ENCODE assay signal across 8 cellular contexts in genomic region chr11:58578136-58578634, GRCh38. TPM values are rescaled to one million over a fixed set of nuclear protein-coding genes. Genes with fewer than 3 reads are reported as not detected.
A peak's percentile ranks its signal among the peaks of the same experiment; 100 is the strongest.
DNase-seq lines count a peak whose midpoint lies in the region; ATAC-seq and TF ChIP-seq lines count a peak whose summit lies in the region.

No MANE protein-coding gene starts in this region.

- H3K27ac Mint-ChIP-seq in CD4-positive, CD25-positive, alpha-beta regulatory T cell, result peak overlapping the region; percentile 100
- peak overlapping the region; percentile 96 for H3K27ac Mint-ChIP-seq in activated CD4-positive, alpha-beta T cell treated with anti-CD3 and anti-CD28 coated beads for 36 hours
- H3K27ac Mint-ChIP-seq in chondrocyte (ENCODE audit: unreplicated experiment), result peak overlapping the region; percentile 100

- no peaks in the 10 kb centered on the region for H3K27me3 ChIP-seq in CD4-positive, CD25-positive, alpha-beta regulatory T cell (ENCODE audit: control insufficient read depth, insufficient read depth, low read length)

- peak overlapping the region; percentile 100 for H3K27ac ChIP-seq in CD4-positive, CD25-positive, alpha-beta regulatory T cell (ENCODE audit: insufficient read depth, low read length, poor library complexity, severe bottlenecking)

- CTCF ChIA-PET in activated CD4-positive, alpha-beta T cell treated with anti-CD3 and anti-CD28 coated beads for 36 hours (lab: Charles Lee), result interaction anchor here (0.7 to 6.1 kb wide), 7 partner anchors 9 to 836 kb away, joined by 3 to 45 read pairs (median 20); partner anchors contain the start of gene SELENOH

- H3K9me3 ChIP-seq in CD4-positive, CD25-positive, alpha-beta regulatory T cell (ENCODE audit: control insufficient read depth in 2 of 2, low read length in 2 of 2), result no peaks in the 10 kb centered on the region

- POLR2A ChIA-PET in activated CD4-positive, alpha-beta T cell treated with anti-CD3 and anti-CD28 coated beads for 36 hours (lab: Charles Lee), result interaction anchor here (1.0 to 3.6 kb wide), 8 partner anchors 10 to 1037 kb away, joined by 3 to 23 read pairs (median 4); partner anchors contain the start of genes OSBP and SELENOH

- peaks cover 15 to 80% (median 53%) of the 10 kb centered on the region in 4 donors for H3K4me1 Mint-ChIP-seq in CD4-positive, CD25-positive, alpha-beta regulatory T cell
- H3K4me1 Mint-ChIP-seq in activated CD4-positive, alpha-beta T cell treated with anti-CD3 and anti-CD28 coated beads for 36 hours, result peaks cover 45% of the 10 kb centered on the region
- H3K4me1 Mint-ChIP-seq in chondrocyte (ENCODE audit: low read depth), result peaks cover 67% of the 10 kb centered on the region

- DNase-seq in CD4-positive, CD25-positive, alpha-beta regulatory T cell, result peak; percentile 88 to 97 (median 97)
- DNase-seq in NCI-H460 (ENCODE audit: extremely low read depth, low read depth), result peak; percentile 94
- peak; percentile 96 for DNase-seq in activated CD4-positive, alpha-beta T cell treated with anti-CD3 and anti-CD28 coated beads for 36 hours
- peak; percentile 96 for DNase-seq in chondrocyte (ENCODE audit: low spot score)
- peak; percentile 96 for DNase-seq in islet precursor cell
- peak; percentile 90 for DNase-seq in stimulated activated CD4-positive, alpha-beta T cell treated with anti-CD3 and anti-CD28 coated beads, Interleukin-12 subunit alpha, Interleukin-12 subunit beta, amount 100 ng/mL, for 4 hours

- no peak for TF ChIP-seq CTCF in chondrocyte (IDR thresholded peaks at IDR 0.05)

- peak; percentile 8 to 9 for ATAC-seq in CD4-positive, CD25-positive, alpha-beta regulatory T cell (ENCODE audit: low read depth in 2 of 2)
- ATAC-seq in HG03060 (IDR thresholded peaks at IDR 0.05; ENCODE audit: low read depth, unreplicated experiment) (peak; percentile 23), GM19467 (IDR thresholded peaks at IDR 0.05; ENCODE audit: unreplicated experiment) (no peak)
- ATAC-seq in activated CD4-positive, alpha-beta T cell treated with anti-CD3 and anti-CD28 coated beads for 36 hours, result peak; percentile 52

- H3K27me3 Mint-ChIP-seq in CD4-positive, CD25-positive, alpha-beta regulatory T cell, result peaks cover 23% of the 10 kb centered on the region
- no peaks in the 10 kb centered on the region for H3K27me3 Mint-ChIP-seq in activated CD4-positive, alpha-beta T cell treated with anti-CD3 and anti-CD28 coated beads for 36 hours
- H3K27me3 Mint-ChIP-seq in chondrocyte (ENCODE audit: low read depth), result no peaks in the 10 kb centered on the region

- H3K36me3 ChIP-seq in CD4-positive, CD25-positive, alpha-beta regulatory T cell (ENCODE audit: control insufficient read depth, insufficient read depth, low read length), result no peaks in the 10 kb centered on the region

- peaks cover 6% of the 10 kb centered on the region for H3K36me3 Mint-ChIP-seq in CD4-positive, CD25-positive, alpha-beta regulatory T cell
- peaks cover 42% of the 10 kb centered on the region for H3K36me3 Mint-ChIP-seq in activated CD4-positive, alpha-beta T cell treated with anti-CD3 and anti-CD28 coated beads for 36 hours (ENCODE audit: low read depth)
- H3K36me3 Mint-ChIP-seq in chondrocyte (ENCODE audit: low read depth), result no peaks in the 10 kb centered on the region

- peak overlapping the region; percentile 92 to 100 (median 100) for H3K4me3 Mint-ChIP-seq in CD4-positive, CD25-positive, alpha-beta regulatory T cell
- peak overlapping the region; percentile 89 for H3K4me3 Mint-ChIP-seq in activated CD4-positive, alpha-beta T cell treated with anti-CD3 and anti-CD28 coated beads for 36 hours
- peak overlapping the region; percentile 97 for H3K4me3 Mint-ChIP-seq in chondrocyte (ENCODE audit: unreplicated experiment)

- H3K4me3 ChIP-seq in CD4-positive, CD25-positive, alpha-beta regulatory T cell (ENCODE audit: low read depth, low read length), result peak overlapping the region; percentile 99

- peaks cover 0 to 4% (median 0%) of the 10 kb centered on the region in 7 donors for H3K9me3 Mint-ChIP-seq in CD4-positive, CD25-positive, alpha-beta regulatory T cell
- H3K9me3 Mint-ChIP-seq in activated CD4-positive, alpha-beta T cell treated with anti-CD3 and anti-CD28 coated beads for 36 hours (ENCODE audit: low read depth), result no peaks in the 10 kb centered on the region
- H3K9me3 Mint-ChIP-seq in chondrocyte (ENCODE audit: low read depth), result no peaks in the 10 kb centered on the region

- intact Hi-C loops in activated CD4-positive, alpha-beta T cell treated with anti-CD3 and anti-CD28 coated beads for 36 hours (cut with DNase I, micrococcal nuclease), result loop anchor here (1.0 to 10.0 kb wide), 19 partner anchors 39 to 1253 kb away; partner anchors contain the start of genes CLP1 (in 2 of the 2), FAM111A (in 2 of the 2), FAM111B (in 1 of the 2) and MED19 (in 1 of the 2)

- H3K4me1 ChIP-seq in CD4-positive, CD25-positive, alpha-beta regulatory T cell (ENCODE audit: control insufficient read depth, insufficient read depth, low read length, poor library complexity, severe bottlenecking), result peaks cover 83% of the 10 kb centered on the region

RNA-seq across cellular contexts. Expression of gene ZFP91, which starts 0.7 kb away (rescaled TPM):
- 46.5 TPM for total RNA-seq in CD4-positive, CD25-positive, alpha-beta regulatory T cell
- polyA plus RNA-seq in CD4-positive, CD25-positive, alpha-beta regulatory T cell, result 1 to 10 TPM; 5.0 to 8.6 (median 6.8) TPM
- total RNA-seq in NCI-H460 (2014; rRNA removed; shearing (Covaris generic)), result 54.7 and 58.4 TPM in 2 replicates
- polyA plus RNA-seq in NCI-H460 (2014; cell fraction: nucleus; rRNA removed), result 31.6 and 32.6 TPM in 2 replicates
- total RNA-seq in activated CD4-positive, alpha-beta T cell treated with anti-CD3 and anti-CD28 coated beads for 36 hours, result 10 to 100 TPM; 35.7 to 44.0 TPM
- 44.0 to 48.1 TPM (median 46.0 TPM) in 3 replicates for total RNA-seq in chondrocyte

RNA-seq across cellular contexts. Expression of gene LPXN, which starts 2.5 kb away (rescaled TPM):
- 101 TPM for total RNA-seq in CD4-positive, CD25-positive, alpha-beta regulatory T cell
- polyA plus RNA-seq in CD4-positive, CD25-positive, alpha-beta regulatory T cell, result 100 to 1,000 TPM; 221 to 314 (median 265) TPM
- 1.3 and 1.6 TPM in 2 replicates for total RNA-seq in NCI-H460 (2014; rRNA removed; shearing (Covaris generic))
- 0.75 and 1.7 TPM in 2 replicates for polyA plus RNA-seq in NCI-H460 (2014; cell fraction: nucleus; rRNA removed)
- 100 to 1,000 TPM; 110 to 163 TPM for total RNA-seq in activated CD4-positive, alpha-beta T cell treated with anti-CD3 and anti-CD28 coated beads for 36 hours
- total RNA-seq in chondrocyte, result 3.3 to 4.8 TPM (median 4.5 TPM) in 3 replicates

RNA-seq across cellular contexts. Expression of gene CNTF, which starts 44.3 kb away (rescaled TPM):
- 4.9 TPM for total RNA-seq in CD4-positive, CD25-positive, alpha-beta regulatory T cell
- polyA plus RNA-seq in CD4-positive, CD25-positive, alpha-beta regulatory T cell, result not detected
- total RNA-seq in NCI-H460 (2014; rRNA removed; shearing (Covaris generic)), result 0.72 and 1.3 TPM in 2 replicates
- 2.2 and 5.6 TPM in 2 replicates for polyA plus RNA-seq in NCI-H460 (2014; cell fraction: nucleus; rRNA removed)
- total RNA-seq in activated CD4-positive, alpha-beta T cell treated with anti-CD3 and anti-CD28 coated beads for 36 hours, result 1 to 10 TPM; 1.6 to 3.4 TPM
- total RNA-seq in chondrocyte, result 0.92 to 1.3 TPM (median 1.1 TPM) in 3 replicates

Comparison
In these comparisons a context has a peak if more than half of its experiments do, and no peak if none do; other contexts are left out.
1. RNA of gene LPXN, which starts 2.5 kb away (total RNA-seq): 110 to 163 TPM in activated CD4-positive, alpha-beta T cell treated with anti-CD3 and anti-CD28 coated beads for 36 hours and 101 TPM in CD4-positive, CD25-positive, alpha-beta regulatory T cell (single experiment); 3.3 to 4.8 TPM in chondrocyte and 1.3 to 1.6 TPM in NCI-H460; every median in the first group is over 10 times any median in the second.
2. Peak in every context shown above with its lines, with median percentiles within 50 percentile points of each other: DNase-seq, H3K27ac Mint-ChIP-seq and H3K4me3 Mint-ChIP-seq.